In the genomic region with DNA sequence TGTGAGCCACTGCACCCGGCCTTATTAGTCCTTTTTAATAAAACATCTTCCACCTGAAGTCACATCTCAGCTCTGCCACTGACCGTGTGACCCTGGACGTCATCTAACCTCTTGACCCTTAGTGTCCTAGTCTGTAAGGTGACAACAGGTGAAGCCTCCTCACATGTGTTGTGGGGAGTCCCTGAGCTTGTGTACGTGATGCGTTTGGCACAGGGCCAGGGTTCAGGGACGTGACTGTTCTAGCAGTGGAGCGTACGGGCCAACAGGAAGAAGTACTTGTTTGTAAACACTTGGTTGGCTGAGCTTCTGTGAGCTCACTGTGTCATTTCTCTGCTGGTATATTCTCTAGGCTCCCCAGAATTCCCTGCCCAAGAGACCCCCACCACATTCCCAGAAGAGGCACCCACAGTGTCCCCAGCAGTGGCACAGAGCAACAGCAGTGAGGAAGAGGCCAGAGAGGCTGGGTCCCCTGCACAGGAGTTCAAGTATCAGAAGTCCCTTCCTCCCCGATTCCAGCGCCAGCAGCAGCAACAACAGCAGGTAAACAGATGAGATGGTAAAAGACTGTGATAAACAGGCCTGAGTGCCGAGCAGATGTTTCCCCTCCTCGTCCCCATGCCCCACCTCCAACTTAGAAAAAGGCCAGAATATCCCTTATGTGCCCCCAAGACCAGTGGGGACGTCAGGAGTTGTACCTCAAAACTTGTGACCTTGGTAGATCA, we compare ENCODE assay signal across 17 cellular contexts. TPM values are rescaled to one million over a fixed set of nuclear protein-coding genes. Genes with fewer than 3 reads are reported as not detected.
DNase-seq lines count a peak whose midpoint lies in the region; ATAC-seq and TF ChIP-seq lines count a peak whose summit lies in the region.
"Had no signal": no experiment of that assay in that cellular context is flagged by ENCODE, and none has a peak within 500 bp of the region (broad histone marks: within the 10 kb centered on the region; RNA-seq: fewer than 3 reads in every experiment).

No MANE protein-coding gene starts in this region.

- H3K4me3 Mint-ChIP-seq in activated CD8-positive, alpha-beta T cell treated with anti-CD3 and anti-CD28 coated beads for 36 hours: no peak overlapping the region
- H3K4me3 Mint-ChIP-seq in activated CD8-positive, alpha-beta T cell treated with anti-CD3 and anti-CD28 coated beads, Interleukin-2, amount 10 ng/mL, durations not matched to agents 7 days and 5 days: no peak overlapping the region
- H3K4me3 Mint-ChIP-seq in GM23338 (no peak overlapping the region), neural crest cell (no peak overlapping the region)
- H3K4me3 Mint-ChIP-seq: activated CD4-positive, alpha-beta memory T cell treated with anti-CD3 and anti-CD28 coated beads, Interleukin-2, amount 10 ng/mL, durations not matched to agents 7 days and 5 days; stimulated activated naive CD8-positive, alpha-beta T cell treated with anti-CD3 and anti-CD28 coated beads, Interleukin-15, Interleukin-2, amounts not matched to agents 100 ng/mL and 50 ng/mL, for 24 hours; type B pancreatic cell had no signal

- H3K4me1 Mint-ChIP-seq in activated CD8-positive, alpha-beta T cell treated with anti-CD3 and anti-CD28 coated beads for 36 hours (ENCODE audit: low read depth): no peaks in the 10 kb centered on the region
- peaks cover 2% of the 10 kb centered on the region for H3K4me1 Mint-ChIP-seq in activated CD8-positive, alpha-beta T cell treated with anti-CD3 and anti-CD28 coated beads, Interleukin-2, amount 10 ng/mL, durations not matched to agents 7 days and 5 days (ENCODE audit: low read depth)
- H3K4me1 Mint-ChIP-seq in GM23338 (no peaks in the 10 kb centered on the region), neural crest cell (no peaks in the 10 kb centered on the region)
- H3K4me1 Mint-ChIP-seq: activated CD4-positive, alpha-beta memory T cell treated with anti-CD3 and anti-CD28 coated beads, Interleukin-2, amount 10 ng/mL, durations not matched to agents 7 days and 5 days had no signal

- no peaks in the 10 kb centered on the region for H3K27me3 Mint-ChIP-seq in activated CD8-positive, alpha-beta T cell treated with anti-CD3 and anti-CD28 coated beads for 36 hours
- H3K27me3 Mint-ChIP-seq in activated CD8-positive, alpha-beta T cell treated with anti-CD3 and anti-CD28 coated beads, Interleukin-2, amount 10 ng/mL, durations not matched to agents 7 days and 5 days (ENCODE audit: low read depth): no peaks in the 10 kb centered on the region
- peaks cover 12% of the 10 kb centered on the region for H3K27me3 Mint-ChIP-seq in GM23338 (ENCODE audit: insufficient read depth, low read depth, poor library complexity)
- H3K27me3 Mint-ChIP-seq in neural crest cell (ENCODE audit: low read depth): no peaks in the 10 kb centered on the region
- H3K27me3 Mint-ChIP-seq: activated CD4-positive, alpha-beta memory T cell treated with anti-CD3 and anti-CD28 coated beads, Interleukin-2, amount 10 ng/mL, durations not matched to agents 7 days and 5 days; stimulated activated naive CD8-positive, alpha-beta T cell treated with anti-CD3 and anti-CD28 coated beads, Interleukin-15, Interleukin-2, amounts not matched to agents 100 ng/mL and 50 ng/mL, for 24 hours; type B pancreatic cell had no signal

- peaks cover 90% of the 10 kb centered on the region for H3K36me3 ChIP-seq in GM23338 (ENCODE audit: insufficient read depth)

- H3K9me2 ChIP-seq in GM23338 (ENCODE audit: insufficient read depth): no peaks in the 10 kb centered on the region

- DNase-seq in activated CD8-positive, alpha-beta T cell treated with anti-CD3 and anti-CD28 coated beads for 36 hours: no peak
- no peak for DNase-seq in activated CD8-positive, alpha-beta T cell treated with anti-CD3 and anti-CD28 coated beads, Interleukin-2, amount 10 ng/mL, durations not matched to agents 7 days and 5 days
- DNase-seq in GM23338 (ENCODE audit: low spot score): no peak
- peak; percentile 64 for DNase-seq in coronary artery (ENCODE audit: low spot score)
- no peak for DNase-seq in neural crest cell (ENCODE audit: low read depth, low spot score)
- no peak for DNase-seq in globus pallidus (ENCODE audit: low spot score)
- DNase-seq in RPMI8226: no peak
- DNase-seq: activated CD4-positive, alpha-beta memory T cell treated with anti-CD3 and anti-CD28 coated beads, Interleukin-2, amount 10 ng/mL, durations not matched to agents 7 days and 5 days; C1 segment of cervical spinal cord; DMS53; hippocampal formation; kidney glomerular epithelial cell; NCI-H1436 treated with DMSO at 0.1 percent for 48 hours had no signal

- H3K79me2 ChIP-seq in GM23338 (replicated peaks; ENCODE audit: insufficient read depth): peaks cover 89% of the 10 kb centered on the region

- H2AFZ ChIP-seq in GM23338: no peak overlapping the region

- peaks cover 59% of the 10 kb centered on the region for H3K36me3 Mint-ChIP-seq in activated CD8-positive, alpha-beta T cell treated with anti-CD3 and anti-CD28 coated beads for 36 hours (ENCODE audit: low read depth)
- H3K36me3 Mint-ChIP-seq in activated CD8-positive, alpha-beta T cell treated with anti-CD3 and anti-CD28 coated beads, Interleukin-2, amount 10 ng/mL, durations not matched to agents 7 days and 5 days (ENCODE audit: low read depth): peaks cover 67% of the 10 kb centered on the region
- H3K36me3 Mint-ChIP-seq in GM23338 (ENCODE audit: low read depth) (peaks cover 91% of the 10 kb centered on the region), neural crest cell (ENCODE audit: low read depth) (peaks cover 38% of the 10 kb centered on the region)

- POLR2A ChIA-PET in activated CD8-positive, alpha-beta T cell treated with anti-CD3 and anti-CD28 coated beads for 36 hours (lab: Charles Lee): interaction anchor here (1.3 kb wide), 1 partner anchor 26 kb away, joined by 3 read pairs; no protein-coding TSS in a partner anchor
- POLR2A ChIA-PET in activated CD8-positive, alpha-beta T cell treated with anti-CD3 and anti-CD28 coated beads, Interleukin-2, amount 10 ng/mL, durations not matched to agents 7 days and 5 days (lab: Charles Lee): no interaction called here

- no peaks in the 10 kb centered on the region for H3K27me3 ChIP-seq in GM23338 (ENCODE audit: insufficient read depth)
- H3K27me3 ChIP-seq: neutrophil had no signal

- peak overlapping the region; percentile 1 for H3K27ac Mint-ChIP-seq in activated CD8-positive, alpha-beta T cell treated with anti-CD3 and anti-CD28 coated beads for 36 hours
- no peak overlapping the region for H3K27ac Mint-ChIP-seq in activated CD8-positive, alpha-beta T cell treated with anti-CD3 and anti-CD28 coated beads, Interleukin-2, amount 10 ng/mL, durations not matched to agents 7 days and 5 days
- H3K27ac Mint-ChIP-seq in GM23338 (no peak overlapping the region), neural crest cell (ENCODE audit: unreplicated experiment) (peak overlapping the region; percentile 81)
- H3K27ac Mint-ChIP-seq: activated CD4-positive, alpha-beta memory T cell treated with anti-CD3 and anti-CD28 coated beads, Interleukin-2, amount 10 ng/mL, durations not matched to agents 7 days and 5 days; stimulated activated naive CD8-positive, alpha-beta T cell treated with anti-CD3 and anti-CD28 coated beads, Interleukin-15, Interleukin-2, amounts not matched to agents 100 ng/mL and 50 ng/mL, for 24 hours; type B pancreatic cell had no signal

- no peak overlapping the region for H3K4me3 ChIP-seq in GM23338
- no peak overlapping the region for H3K4me3 ChIP-seq in coronary artery

- H3K27ac ChIP-seq in GM23338 (ENCODE audit: low read depth) (no peak overlapping the region), coronary artery (no peak overlapping the region)
- H3K27ac ChIP-seq: neutrophil had no signal

- no peak for ATAC-seq in activated CD8-positive, alpha-beta T cell treated with anti-CD3 and anti-CD28 coated beads for 36 hours
- ATAC-seq in activated CD8-positive, alpha-beta T cell treated with anti-CD3 and anti-CD28 coated beads, Interleukin-2, amount 10 ng/mL, durations not matched to agents 7 days and 5 days: no peak
- no peak for ATAC-seq in GM23338
- ATAC-seq in activated CD4-positive, CD25-positive, alpha-beta regulatory T cell treated with anti-CD3 and anti-CD28 coated beads, Interleukin-2, amount 50 U/mL, for 24 hours: no peak

- no peak for TF ChIP-seq CTCF in activated CD8-positive, alpha-beta T cell treated with anti-CD3 and anti-CD28 coated beads for 36 hours (IDR thresholded peaks at IDR 0.05)
- no peak for TF ChIP-seq CTCF in GM23338 (conservative IDR thresholded peaks at IDR 0.05; ENCODE audit: low read depth in 2 of 2)
- TF ChIP-seq CTCF in coronary artery (IDR thresholded peaks at IDR 0.05): no peak
- TF ChIP-seq CTCF in neural crest cell (conservative IDR thresholded peaks at IDR 0.05): no peak

- intact Hi-C loops in activated CD8-positive, alpha-beta T cell treated with anti-CD3 and anti-CD28 coated beads for 36 hours (cut with micrococcal nuclease): no loop called here

- H3K4me2 ChIP-seq in GM23338: no peak overlapping the region

- no peaks in the 10 kb centered on the region for H3K4me1 ChIP-seq in GM23338 (ENCODE audit: insufficient read depth)

- peaks cover 56% of the 10 kb centered on the region for H4K20me1 ChIP-seq in GM23338 (replicated peaks; ENCODE audit: insufficient read depth)

- CTCF ChIA-PET in activated CD8-positive, alpha-beta T cell treated with anti-CD3 and anti-CD28 coated beads for 36 hours (lab: Charles Lee): interaction anchor here (0.8 to 1.9 kb wide), 2 partner anchors 12 to 117 kb away, joined by 3 to 6 read pairs; no protein-coding TSS in a partner anchor
- CTCF ChIA-PET in activated CD8-positive, alpha-beta T cell treated with anti-CD3 and anti-CD28 coated beads, Interleukin-2, amount 10 ng/mL, durations not matched to agents 7 days and 5 days (lab: Charles Lee): interaction anchor here (1.0 to 1.4 kb wide), 2 partner anchors 12 to 118 kb away, joined by 3 to 4 read pairs; no protein-coding TSS in a partner anchor

- peaks cover 36% of the 10 kb centered on the region for H3F3A ChIP-seq in GM23338 (replicated peaks; ENCODE audit: low read depth)

- H3K9me3 Mint-ChIP-seq in activated CD8-positive, alpha-beta T cell treated with anti-CD3 and anti-CD28 coated beads for 36 hours: peaks cover 2% of the 10 kb centered on the region
- no peaks in the 10 kb centered on the region for H3K9me3 Mint-ChIP-seq in activated CD8-positive, alpha-beta T cell treated with anti-CD3 and anti-CD28 coated beads, Interleukin-2, amount 10 ng/mL, durations not matched to agents 7 days and 5 days (ENCODE audit: insufficient read depth)
- H3K9me3 Mint-ChIP-seq in GM23338 (no peaks in the 10 kb centered on the region), neural crest cell (no peaks in the 10 kb centered on the region)
- H3K9me3 Mint-ChIP-seq: activated CD4-positive, alpha-beta memory T cell treated with anti-CD3 and anti-CD28 coated beads, Interleukin-2, amount 10 ng/mL, durations not matched to agents 7 days and 5 days; stimulated activated naive CD8-positive, alpha-beta T cell treated with anti-CD3 and anti-CD28 coated beads, Interleukin-15, Interleukin-2, amounts not matched to agents 100 ng/mL and 50 ng/mL, for 24 hours; type B pancreatic cell had no signal

RNA-seq across cellular contexts. Expression of a gene that starts 35.3 kb away (rescaled TPM):
- total RNA-seq in activated CD8-positive, alpha-beta T cell treated with anti-CD3 and anti-CD28 coated beads for 36 hours: 10 to 100 TPM; 30.2 to 35.9 TPM
- 10 to 100 TPM; 34.4 to 39.2 TPM for total RNA-seq in activated CD8-positive, alpha-beta T cell treated with anti-CD3 and anti-CD28 coated beads, Interleukin-2, amount 10 ng/mL, durations not matched to agents 7 days and 5 days
- total RNA-seq in GM23338 (2014; rRNA removed; shearing (Covaris generic)): 23.7 and 32.4 TPM in 2 replicates
- 17.7 and 20.2 TPM in 2 replicates for polyA plus RNA-seq in GM23338 (2016; fragmentation: Nextera tagmentation; extraction: Ambion mirVana)
- total RNA-seq in neural crest cell: 42.8 and 46.3 TPM in 2 replicates

Comparison
In these comparisons a context has a peak if more than half of its experiments do, and no peak if none do; other contexts are left out.
1. H3K27ac Mint-ChIP-seq: peak in activated CD8-positive, alpha-beta T cell treated with anti-CD3 and anti-CD28 coated beads for 36 hours (single experiment) and neural crest cell (single experiment); none in activated CD8-positive, alpha-beta T cell treated with anti-CD3 and anti-CD28 coated beads, Interleukin-2, amount 10 ng/mL, durations not matched to agents 7 days and 5 days (single experiment) and GM23338 (single experiment).